ENCODE assay signal across 7 cellular contexts in genomic region chr11:57903441-57904123, GRCh38.
DNase-seq lines count a peak whose midpoint lies in the region; ATAC-seq, FAIRE-seq and TF ChIP-seq lines count a peak whose summit lies in the region.

No MANE protein-coding gene starts in this region.

- no peak for TF ChIP-seq CTCF in body of pancreas (IDR thresholded peaks at IDR 0.05)

- H3K4me3 ChIP-seq in body of pancreas (no peak overlapping the region), skin epidermis (no peak overlapping the region)

- no peak for TF ChIP-seq POLR2A in body of pancreas (IDR thresholded peaks at IDR 0.05)

- H3K4me1 ChIP-seq in body of pancreas, result no peaks in the 10 kb centered on the region

- ATAC-seq in GM19438 (IDR thresholded peaks at IDR 0.05; ENCODE audit: low read depth, unreplicated experiment) (peak; percentile 72), body of pancreas (peak; percentile 56)

- no peaks in the 10 kb centered on the region for H3K9me3 ChIP-seq in body of pancreas

- FAIRE-seq in HTR-8/SVneo (lab: Jason Lieb, UNC), result no peak

- H3K27ac ChIP-seq in body of pancreas, result no peak overlapping the region
- H3K27ac ChIP-seq in skin epidermis, result peak overlapping the region in 20 of 21 experiments; percentile 22 to 87 (median 74)

- 56 to 63% methylated on average over 8 to 11 of the region's 11 CpGs for WGBS in body of pancreas, 2 donors

- H3K27me3 ChIP-seq in body of pancreas, result no peaks in the 10 kb centered on the region

- intact Hi-C loops in body of pancreas (cut with DNase I), result no loop called here

- H3K36me3 ChIP-seq in body of pancreas (replicated peaks in 1 of 2; ENCODE audit: insufficient read depth in 1 of 2, low read depth in 2 of 2), result no peaks in the 10 kb centered on the region

- peak; percentile 5 for DNase-seq in LHCN-M2 (ENCODE audit: low read depth)
- peak; percentile 14 to 51 (median 37) for DNase-seq in body of pancreas
- DNase-seq in HTR-8/SVneo (ENCODE audit: insufficient read length, low spot score), result no peak
- no peak for DNase-seq in UCSD-AML1 (lab: John Stamatoyannopoulos, UW; ENCODE audit: unreplicated experiment)
- no peak for DNase-seq in AG08396 (ENCODE audit: low spot score)

Comparison
In these comparisons a context has a peak if more than half of its experiments do, and no peak if none do; other contexts are left out.
1. DNase-seq: peak in LHCN-M2 (single experiment) and body of pancreas (4 of 4); none in HTR-8/SVneo (single experiment), UCSD-AML1 (single experiment) and AG08396 (single experiment).
2. H3K27ac ChIP-seq: peak in skin epidermis (20 of 21); none in body of pancreas (0 of 4).